ENCODE assay signal across 16 cellular contexts in genomic region chr11:57358543-57358961, GRCh38. TPM values are rescaled to one million over a fixed set of nuclear protein-coding genes. Genes with fewer than 3 reads are reported as not detected.
DNase-seq lines count a peak whose midpoint lies in the region; ATAC-seq, FAIRE-seq and TF ChIP-seq lines count a peak whose summit lies in the region.
"Had no signal": no experiment of that assay in that cellular context is flagged by ENCODE, and none has a peak within 500 bp of the region (broad histone marks: within the 10 kb centered on the region; RNA-seq: fewer than 3 reads in every experiment).

No MANE protein-coding gene starts in this region.

- 52 to 57% methylated on average over 9 of the region's 9 CpGs for WGBS in pancreas, 2 donors
- WGBS in sigmoid colon, 2 donors, result 30 to 63% methylated on average over 9 of the region's 9 CpGs

- intact Hi-C loops in pancreas (cut with DNase I), result no loop called here
- intact Hi-C loops in sigmoid colon (cut with DNase I), result loop anchor here (10.0 kb wide), 1 partner anchor 514 kb away; no protein-coding TSS in a partner anchor

- H3K36me3 ChIP-seq in HEK293 (ENCODE audit: control insufficient read depth in 2 of 2, insufficient read depth in 1 of 2, low read length in 2 of 2) (no peaks in the 10 kb centered on the region), OCI-LY3 (replicated peaks; ENCODE audit: low read depth, low read length) (no peaks in the 10 kb centered on the region), pancreas (no peaks in the 10 kb centered on the region), sigmoid colon (no peaks in the 10 kb centered on the region)

- H3K27me3 ChIP-seq in OCI-LY3 (ENCODE audit: low read depth, low read length) (no peaks in the 10 kb centered on the region), pancreas (no peaks in the 10 kb centered on the region), sigmoid colon (no peaks in the 10 kb centered on the region)
- H3K27me3 ChIP-seq: testis had no signal

- POLR2A ChIA-PET in HEK293 (lab: Yijun Ruan, JAX), result interaction anchor here (0.5 kb wide), 1 partner anchor 30 kb away, joined by 3 read pairs; no protein-coding TSS in a partner anchor

- TF ChIP-seq POLR2A in sigmoid colon (IDR thresholded peaks at IDR 0.05), result no peak

- CTCF ChIA-PET in HEK293 (lab: Yijun Ruan, JAX), result interaction anchor here (0.5 to 3.1 kb wide), 3 partner anchors 8 to 349 kb away, joined by 4 to 10 read pairs (median 5); partner anchors contain the start of gene P2RX3

- no peak overlapping the region for H3K9ac ChIP-seq in OCI-LY3 (ENCODE audit: low read length)

- H3K27ac ChIP-seq in HEK293 (ENCODE audit: extremely low read depth, low read depth, low read length) (no peak overlapping the region), OCI-LY3 (ENCODE audit: low read length) (no peak overlapping the region), pancreas (peak overlapping the region in 3 of 4 donors; percentile 39 to 58 (median 43)), sigmoid colon (no peak overlapping the region)

- H2AFZ ChIP-seq in OCI-LY3 (ENCODE audit: low read depth, low read length), result no peak overlapping the region

- no peak for TF ChIP-seq EP300 in sigmoid colon (IDR thresholded peaks at IDR 0.05)

- no peaks in the 10 kb centered on the region for H3K4me1 ChIP-seq in HEK293 (ENCODE audit: control insufficient read depth, insufficient read depth, low read length)
- peaks cover 48% of the 10 kb centered on the region for H3K4me1 ChIP-seq in OCI-LY3 (ENCODE audit: low read length)
- peaks cover 0 to 8% (median 0%) of the 10 kb centered on the region in 3 donors for H3K4me1 ChIP-seq in pancreas
- H3K4me1 ChIP-seq in sigmoid colon, result peaks cover 0 to 4% (median 0%) of the 10 kb centered on the region in 4 donors
- H3K4me1 ChIP-seq: testis had no signal

- H3K4me2 ChIP-seq in OCI-LY3 (ENCODE audit: low read length), result no peak overlapping the region

- no peaks in the 10 kb centered on the region for H4K20me1 ChIP-seq in OCI-LY3 (ENCODE audit: insufficient read depth, low read length)

- peak; percentile 23 for DNase-seq in fibroblast of mammary gland (ENCODE audit: low read depth)
- DNase-seq in pancreas, result no peak
- no peak for DNase-seq in sigmoid colon
- no peak for DNase-seq in NCI-H1436 treated with DMSO at 0.1 percent for 48 hours (lab: John Stamatoyannopoulos, UW)
- no peak for DNase-seq in NCI-H1417 (lab: John Stamatoyannopoulos, UW)
- DNase-seq in amygdala (lab: John Stamatoyannopoulos, UW), result no peak
- DNase-seq: activated B cell treated with CpG ODN at 0.5 μM for 24 hours; activated CD8-positive, alpha-beta memory T cell treated with anti-CD3 and anti-CD28 coated beads for 24 hours; activated naive CD8-positive, alpha-beta T cell treated with anti-CD3 and anti-CD28 coated beads, Interleukin-2, amount 50 U/mL, for 24 hours; testis had no signal

- ATAC-seq in pancreas, result peak in 1 of 4 donors; percentile 20
- ATAC-seq: activated naive CD8-positive, alpha-beta T cell treated with anti-CD3 and anti-CD28 coated beads, Interleukin-2, amount 50 U/mL, for 24 hours had no signal

- H3K9me3 ChIP-seq in HEK293 (ENCODE audit: control insufficient read depth, insufficient read depth, low read depth, low read length) (no peaks in the 10 kb centered on the region), OCI-LY3 (ENCODE audit: insufficient read depth, low read length) (no peaks in the 10 kb centered on the region), pancreas (no peaks in the 10 kb centered on the region), sigmoid colon (no peaks in the 10 kb centered on the region)
- H3K9me3 ChIP-seq: testis had no signal

- TF ChIP-seq CTCF in HEK293 (tag by site-specific recombination; IDR thresholded peaks at IDR 0.05), result no peak
- TF ChIP-seq CTCF in OCI-LY3 (IDR thresholded peaks at IDR 0.05; ENCODE audit: low read depth, low read length), result peak; percentile 30
- TF ChIP-seq CTCF in fibroblast of mammary gland (conservative IDR thresholded peaks at IDR 0.05; ENCODE audit: control insufficient read depth, insufficient read depth, low read depth, low read length), result no peak
- TF ChIP-seq CTCF in pancreas (IDR thresholded peaks at IDR 0.05), result no peak
- no peak for TF ChIP-seq CTCF in sigmoid colon (IDR thresholded peaks at IDR 0.05)

- no peak for FAIRE-seq in pancreas (lab: Jason Lieb, UNC)
- FAIRE-seq: RCC 7860 had no signal

- no peaks in the 10 kb centered on the region for H3K79me2 ChIP-seq in OCI-LY3 (ENCODE audit: low read length)

- no peak overlapping the region for H3K4me3 ChIP-seq in HEK293 (ENCODE audit: low read depth, low read length)
- no peak overlapping the region for H3K4me3 ChIP-seq in OCI-LY3 (ENCODE audit: low read length)
- no peak overlapping the region for H3K4me3 ChIP-seq in fibroblast of mammary gland (ENCODE audit: control insufficient read depth, low read depth, low read length)
- H3K4me3 ChIP-seq in pancreas, result no peak overlapping the region
- no peak overlapping the region for H3K4me3 ChIP-seq in sigmoid colon
- H3K4me3 ChIP-seq: testis had no signal

TF ChIP-seq in HEK293, 187 proteins besides CTCF, POLR2A, EP300 and RAD21:
- no peak for TF ChIP-seq ZBTB48 (tag by site-specific recombination; IDR thresholded peaks at IDR 0.05)
- no peak for TF ChIP-seq YY2 (tag by site-specific recombination; IDR thresholded peaks at IDR 0.05)
- peak; percentile 62; the same call in 1 of the 2 replicates for TF ChIP-seq MEIS1 (CRISPR knock-in tag; IDR thresholded peaks at IDR 0.05; ENCODE audit: borderline replicate concordance)
- no peak for TF ChIP-seq ZNF423 (tag by site-specific recombination; IDR thresholded peaks at IDR 0.05)

RNA-seq across cellular contexts. Expression of gene P2RX3, which starts 20.4 kb away (rescaled TPM):
- total RNA-seq in pancreas (under 1 TPM in 2 of 6 donors, not detected in 4; 0.16 TPM), sigmoid colon (under 1 TPM in 1 of 4 donors, not detected in 3; 0.36 TPM)
- polyA plus RNA-seq in pancreas (under 1 TPM in 1 of 2 donors, not detected in 1; 0.07 TPM), sigmoid colon (under 1 TPM in 1 of 3 donors, not detected in 2; 0.07 TPM)
- total RNA-seq: activated B cell treated with CpG ODN at 0.5 μM for 24 hours; activated T-helper 1 cell treated with anti-CD3 and anti-CD28 coated beads, Interleukin-12 subunit alpha, Interleukin-12 subunit beta, Interleukin-2, Interleukin-4 antibody, amounts not matched to agents 30 ng/mL and 10 ng/mL and 1 ng/mL, durations not matched to agents 14 hours and 24 hours and 36 hours; chondrocyte; T-helper 1 cell treated with Interleukin-12 subunit alpha and Interleukin-12 subunit beta and Interleukin-4 antibody, amounts not matched to agents 30 ng/mL and 1 ng/mL, for 36 hours had no signal

RNA-seq across cellular contexts. Expression of gene PRG3, which starts 22.4 kb away (rescaled TPM):
- total RNA-seq in pancreas (not detected), sigmoid colon (not detected)
- polyA plus RNA-seq in pancreas (not detected), sigmoid colon (not detected)
- total RNA-seq: activated B cell treated with CpG ODN at 0.5 μM for 24 hours; activated T-helper 1 cell treated with anti-CD3 and anti-CD28 coated beads, Interleukin-12 subunit alpha, Interleukin-12 subunit beta, Interleukin-2, Interleukin-4 antibody, amounts not matched to agents 30 ng/mL and 10 ng/mL and 1 ng/mL, durations not matched to agents 14 hours and 24 hours and 36 hours; chondrocyte; T-helper 1 cell treated with Interleukin-12 subunit alpha and Interleukin-12 subunit beta and Interleukin-4 antibody, amounts not matched to agents 30 ng/mL and 1 ng/mL, for 36 hours; testis had no signal

RNA-seq across cellular contexts. Expression of gene SSRP1, which starts 22.9 kb away (rescaled TPM):
- total RNA-seq in pancreas (10 to 100 TPM; 35.3 to 61.9 (median 45.4) TPM), sigmoid colon (10 to 100 TPM; 51.4 to 61.1 (median 56.5) TPM)
- polyA plus RNA-seq in pancreas (10 to 100 TPM; 20.5 to 41.8 TPM), sigmoid colon (10 to 100 TPM; 30.5 to 91.3 (median 39.6) TPM)

RNA-seq across cellular contexts. Expression of gene PRG2, which starts 31.9 kb away (rescaled TPM):
- total RNA-seq in pancreas (not detected), sigmoid colon (not detected)
- polyA plus RNA-seq in pancreas (under 1 TPM; 0.57 to 0.96 TPM), sigmoid colon (not detected)
- total RNA-seq: activated T-helper 1 cell treated with anti-CD3 and anti-CD28 coated beads, Interleukin-12 subunit alpha, Interleukin-12 subunit beta, Interleukin-2, Interleukin-4 antibody, amounts not matched to agents 30 ng/mL and 10 ng/mL and 1 ng/mL, durations not matched to agents 14 hours and 24 hours and 36 hours; chondrocyte; T-helper 1 cell treated with Interleukin-12 subunit alpha and Interleukin-12 subunit beta and Interleukin-4 antibody, amounts not matched to agents 30 ng/mL and 1 ng/mL, for 36 hours; testis had no signal

RNA-seq across cellular contexts. Expression of gene TNKS1BP1, which starts 33.8 kb away (rescaled TPM):
- total RNA-seq in pancreas (100 to 1,000 TPM in 1 of 6 donors, 10 to 100 TPM in 5; 63.4 to 109 (median 77.3) TPM), sigmoid colon (10 to 100 TPM; 26.4 to 51.2 (median 37.8) TPM)
- polyA plus RNA-seq in pancreas (100 to 1,000 TPM; 111 to 172 TPM), sigmoid colon (100 to 1,000 TPM in 1 of 3 donors, 10 to 100 TPM in 2; 43.8 to 133 (median 68.4) TPM)

Comparison
In these comparisons a context has a peak if more than half of its experiments do, and no peak if none do; other contexts are left out.
1. H3K27ac ChIP-seq: peak in pancreas (3 of 4); none in HEK293 (single experiment), OCI-LY3 (single experiment) and sigmoid colon (0 of 4).